Comparison of ENCODE assay signal across 17 cellular contexts in the genomic region with DNA sequence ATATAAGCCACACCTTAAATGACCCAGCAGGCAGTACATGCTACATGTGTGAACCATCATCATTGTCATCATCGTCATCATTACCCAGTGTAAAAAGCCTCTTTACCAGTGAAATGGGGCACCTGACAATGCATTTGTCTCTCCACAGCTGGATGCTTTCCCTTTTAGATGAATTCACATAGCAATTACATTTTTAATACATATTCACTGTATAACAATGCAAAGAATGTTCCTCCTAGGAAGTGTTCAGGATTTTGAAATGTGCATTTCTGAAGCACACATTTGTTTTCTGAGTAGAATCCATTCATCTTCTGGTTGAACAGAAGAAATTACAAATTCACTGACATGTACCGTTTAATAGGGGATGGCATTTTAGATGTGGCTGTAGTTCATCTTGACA.
DNase-seq lines count a peak whose midpoint lies in the region; ATAC-seq and TF ChIP-seq lines count a peak whose summit lies in the region.
"Had no signal": no experiment of that assay in that cellular context is flagged by ENCODE, and none has a peak within 500 bp of the region (broad histone marks: within the 10 kb centered on the region; RNA-seq: fewer than 3 reads in every experiment).

No MANE protein-coding gene starts in this region.

- H3K36me3 Mint-ChIP-seq in endodermal cell (ENCODE audit: low read depth): peaks cover 11% of the 10 kb centered on the region
- H3K36me3 Mint-ChIP-seq: CD4-positive, CD25-positive, alpha-beta regulatory T cell; naive thymus-derived CD8-positive, alpha-beta T cell had no signal

- TF ChIP-seq EP300 in neural cell (conservative IDR thresholded peaks at IDR 0.05; ENCODE audit: poor library complexity, severe bottlenecking): peak; percentile 16

- H3K9me3 ChIP-seq in neural cell (ENCODE audit: low read length) (no peaks in the 10 kb centered on the region), endodermal cell (ENCODE audit: control insufficient read depth, low read length) (no peaks in the 10 kb centered on the region)

- no peaks in the 10 kb centered on the region for H3F3A ChIP-seq in neural cell (ENCODE audit: insufficient read depth, low read length, poor library complexity, severe bottlenecking)

- H3K27me3 Mint-ChIP-seq in endodermal cell (ENCODE audit: insufficient read depth): no peaks in the 10 kb centered on the region
- H3K27me3 Mint-ChIP-seq: stimulated activated naive CD8-positive, alpha-beta T cell treated with anti-CD3 and anti-CD28 coated beads, Interleukin-15, amount 100 ng/mL, for 72 hours had no signal

- H3K79me2 ChIP-seq in neural cell (replicated peaks; ENCODE audit: insufficient read depth, low read length): peaks cover 3% of the 10 kb centered on the region

- 82 to 96% methylated on average over 1 to 2 of the region's 2 CpGs for WGBS in endodermal cell (ENCODE audit: insufficient coverage in 1 of 2, insufficient read length in 1 of 2), 2 experiments

- ATAC-seq in GM18505 (IDR thresholded peaks at IDR 0.05; ENCODE audit: unreplicated experiment) (no peak), HG03196 (IDR thresholded peaks at IDR 0.05; ENCODE audit: unreplicated experiment) (no peak)
- ATAC-seq: naive thymus-derived CD8-positive, alpha-beta T cell; right cardiac atrium; stimulated activated naive CD8-positive, alpha-beta T cell treated with anti-CD3 and anti-CD28 coated beads, Interleukin-15, amount 100 ng/mL, for 72 hours had no signal

- H3K4me3 ChIP-seq in neural cell (ENCODE audit: low read length) (peak overlapping the region; percentile 41), endodermal cell (ENCODE audit: low read length) (no peak overlapping the region)

- TF ChIP-seq POLR2A in GM18505 (IDR thresholded peaks at IDR 0.05; ENCODE audit: borderline replicate concordance, extremely low read depth, insufficient read depth, insufficient read length): no peak

- no peak overlapping the region for H3K4me3 Mint-ChIP-seq in endodermal cell
- H3K4me3 Mint-ChIP-seq: CD4-positive, CD25-positive, alpha-beta regulatory T cell; naive thymus-derived CD8-positive, alpha-beta T cell; stimulated activated naive CD8-positive, alpha-beta T cell treated with anti-CD3 and anti-CD28 coated beads, Interleukin-15, amount 100 ng/mL, for 72 hours had no signal

- peak overlapping the region; percentile 37 for H3K4me2 ChIP-seq in neural cell (ENCODE audit: low read length)

- H4K20me1 ChIP-seq in neural cell (ENCODE audit: insufficient read depth): no peaks in the 10 kb centered on the region

- peak overlapping the region; percentile 15 for H3K9ac ChIP-seq in neural cell (ENCODE audit: low read length)
- no peak overlapping the region for H3K9ac ChIP-seq in endodermal cell (ENCODE audit: extremely low read depth, low read length, poor library complexity, severe bottlenecking)

- no peaks in the 10 kb centered on the region for H3K9me2 ChIP-seq in neural cell (ENCODE audit: insufficient read depth, low read length)

- H2AFZ ChIP-seq in neural cell (ENCODE audit: low read depth, low read length): peak overlapping the region; percentile 30

- peaks cover 9% of the 10 kb centered on the region for H3K4me1 Mint-ChIP-seq in endodermal cell
- H3K4me1 Mint-ChIP-seq: CD4-positive, CD25-positive, alpha-beta regulatory T cell; naive thymus-derived CD8-positive, alpha-beta T cell; stimulated activated naive CD8-positive, alpha-beta T cell treated with anti-CD3 and anti-CD28 coated beads, Interleukin-15, amount 100 ng/mL, for 72 hours had no signal

- DNase-seq in EH (ENCODE audit: low read depth) (peak; percentile 87), RPMI7951 (ENCODE audit: low read depth) (peak; percentile 30), dermis blood vessel endothelial cell (peak; percentile 52), endodermal cell (no peak), mesenteric fat pad (ENCODE audit: low spot score) (no peak)
- DNase-seq: activated naive CD4-positive, alpha-beta T cell; CD4-positive, CD25-positive, alpha-beta regulatory T cell; GDM1; left colon; naive thymus-derived CD8-positive, alpha-beta T cell; NCI-H526 treated with DMSO at 0.1 percent for 48 hours; right cardiac atrium; SIG-M5; stimulated activated naive CD8-positive, alpha-beta T cell treated with anti-CD3 and anti-CD28 coated beads, Interleukin-15, amount 100 ng/mL, for 72 hours had no signal

- no peak overlapping the region for H3K27ac Mint-ChIP-seq in endodermal cell
- H3K27ac Mint-ChIP-seq: CD4-positive, CD25-positive, alpha-beta regulatory T cell; naive thymus-derived CD8-positive, alpha-beta T cell; stimulated activated naive CD8-positive, alpha-beta T cell treated with anti-CD3 and anti-CD28 coated beads, Interleukin-15, amount 100 ng/mL, for 72 hours had no signal

- no peaks in the 10 kb centered on the region for H3K27me3 ChIP-seq in neural cell (ENCODE audit: insufficient read depth, low read depth, low read length)
- H3K27me3 ChIP-seq in endodermal cell (ENCODE audit: control insufficient read depth, insufficient read depth, low read length, poor library complexity, severe bottlenecking): no peaks in the 10 kb centered on the region

- H3K27ac ChIP-seq in neural cell (ENCODE audit: low read length) (peak overlapping the region; percentile 70), endodermal cell (ENCODE audit: low read depth, low read length) (no peak overlapping the region)

- H3K4me1 ChIP-seq in endodermal cell (ENCODE audit: control insufficient read depth, insufficient read depth, low read length): no peaks in the 10 kb centered on the region

- TF ChIP-seq RAD21 in neural cell (conservative IDR thresholded peaks at IDR 0.05): no peak

- TF ChIP-seq CTCF in neural cell (IDR thresholded peaks at IDR 0.05; ENCODE audit: poor library complexity, severe bottlenecking) (no peak), endodermal cell (conservative IDR thresholded peaks at IDR 0.05) (no peak)

- H3K36me3 ChIP-seq in neural cell (ENCODE audit: insufficient read depth, low read length): no peaks in the 10 kb centered on the region
- peaks cover 34% of the 10 kb centered on the region for H3K36me3 ChIP-seq in endodermal cell (ENCODE audit: control insufficient read depth, insufficient read depth, low read length)

- H3K9me3 Mint-ChIP-seq in endodermal cell: no peaks in the 10 kb centered on the region
- H3K9me3 Mint-ChIP-seq: naive thymus-derived CD8-positive, alpha-beta T cell; stimulated activated naive CD8-positive, alpha-beta T cell treated with anti-CD3 and anti-CD28 coated beads, Interleukin-15, amount 100 ng/mL, for 72 hours had no signal

TF ChIP-seq in neural cell, 6 proteins besides CTCF, POLR2A, EP300 and RAD21:
- TF ChIP-seq SMC3 (conservative IDR thresholded peaks at IDR 0.05; ENCODE audit: poor library complexity): no peak
- TF ChIP-seq, protein P1, sequence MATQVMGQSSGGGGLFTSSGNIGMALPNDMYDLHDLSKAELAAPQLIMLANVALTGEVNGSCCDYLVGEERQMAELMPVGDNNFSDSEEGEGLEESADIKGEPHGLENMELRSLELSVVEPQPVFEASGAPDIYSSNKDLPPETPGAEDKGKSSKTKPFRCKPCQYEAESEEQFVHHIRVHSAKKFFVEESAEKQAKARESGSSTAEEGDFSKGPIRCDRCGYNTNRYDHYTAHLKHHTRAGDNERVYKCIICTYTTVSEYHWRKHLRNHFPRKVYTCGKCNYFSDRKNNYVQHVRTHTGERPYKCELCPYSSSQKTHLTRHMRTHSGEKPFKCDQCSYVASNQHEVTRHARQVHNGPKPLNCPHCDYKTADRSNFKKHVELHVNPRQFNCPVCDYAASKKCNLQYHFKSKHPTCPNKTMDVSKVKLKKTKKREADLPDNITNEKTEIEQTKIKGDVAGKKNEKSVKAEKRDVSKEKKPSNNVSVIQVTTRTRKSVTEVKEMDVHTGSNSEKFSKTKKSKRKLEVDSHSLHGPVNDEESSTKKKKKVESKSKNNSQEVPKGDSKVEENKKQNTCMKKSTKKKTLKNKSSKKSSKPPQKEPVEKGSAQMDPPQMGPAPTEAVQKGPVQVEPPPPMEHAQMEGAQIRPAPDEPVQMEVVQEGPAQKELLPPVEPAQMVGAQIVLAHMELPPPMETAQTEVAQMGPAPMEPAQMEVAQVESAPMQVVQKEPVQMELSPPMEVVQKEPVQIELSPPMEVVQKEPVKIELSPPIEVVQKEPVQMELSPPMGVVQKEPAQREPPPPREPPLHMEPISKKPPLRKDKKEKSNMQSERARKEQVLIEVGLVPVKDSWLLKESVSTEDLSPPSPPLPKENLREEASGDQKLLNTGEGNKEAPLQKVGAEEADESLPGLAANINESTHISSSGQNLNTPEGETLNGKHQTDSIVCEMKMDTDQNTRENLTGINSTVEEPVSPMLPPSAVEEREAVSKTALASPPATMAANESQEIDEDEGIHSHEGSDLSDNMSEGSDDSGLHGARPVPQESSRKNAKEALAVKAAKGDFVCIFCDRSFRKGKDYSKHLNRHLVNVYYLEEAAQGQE (IDR thresholded peaks at IDR 0.05; ENCODE audit: borderline replicate concordance): no peak
- no peak for TF ChIP-seq POLR2AphosphoS5 (IDR thresholded peaks at IDR 0.05)
- TF ChIP-seq TAF1 (IDR thresholded peaks at IDR 0.05; ENCODE audit: low read depth): no peak
- TF ChIP-seq EZH2 (IDR thresholded peaks at IDR 0.05; ENCODE audit: borderline replicate concordance, insufficient read depth, low read length, poor library complexity, severe bottlenecking): no peak
- TF ChIP-seq MXI1 (conservative IDR thresholded peaks at IDR 0.05; ENCODE audit: poor library complexity, severe bottlenecking): no peak

Comparison
In these comparisons a context has a peak if more than half of its experiments do, and no peak if none do; other contexts are left out.
1. DNase-seq: peak in EH (single experiment), RPMI7951 (single experiment) and dermis blood vessel endothelial cell (single experiment); none in endodermal cell (single experiment) and mesenteric fat pad (single experiment).